16 cellular contexts compared by ENCODE assay signal in genomic region chr9:98130576-98131228, GRCh38. TPM values are rescaled to one million over a fixed set of nuclear protein-coding genes. Genes with fewer than 3 reads are reported as not detected.
DNase-seq lines count a peak whose midpoint lies in the region; ATAC-seq lines count a peak whose summit lies in the region.
"Had no signal": no experiment of that assay in that cellular context is flagged by ENCODE, and none has a peak within 500 bp of the region (broad histone marks: within the 10 kb centered on the region; RNA-seq: fewer than 3 reads in every experiment).

No MANE protein-coding gene starts in this region.

- no peak overlapping the region for H4K8ac ChIP-seq in neuronal stem cell (ENCODE audit: low read depth, low read length)

- no peaks in the 10 kb centered on the region for H3K79me1 ChIP-seq in neuronal stem cell (ENCODE audit: low read depth, low read length)

- H3K4me2 ChIP-seq in neuronal stem cell (ENCODE audit: insufficient read depth, low read length, poor library complexity, severe bottlenecking), result no peak overlapping the region

- peak overlapping the region in 1 of 2 donors; percentile 22 for H3K4me3 ChIP-seq in neuronal stem cell (ENCODE audit: low read length in 2 of 2)

- H3K4me3 Mint-ChIP-seq in activated naive CD8-positive, alpha-beta T cell treated with anti-CD3 and anti-CD28 coated beads, Interleukin-2, amount 10 ng/mL, durations not matched to agents 7 days and 5 days, result no peak overlapping the region
- H3K4me3 Mint-ChIP-seq in activated naive CD8-positive, alpha-beta T cell treated with anti-CD3 and anti-CD28 coated beads, Interleukin-2, amount 50 U/mL, for 24 hours, result no peak overlapping the region
- H3K4me3 Mint-ChIP-seq in dendritic cell treated with granulocyte-macrophage colony-stimulating factor and Interleukin-4, amounts not matched to agents 40 ng/mL and 50 ng/mL, for 4 days, result no peak overlapping the region
- H3K4me3 Mint-ChIP-seq: CD4-positive, alpha-beta T cell had no signal

- H3K9ac ChIP-seq in neuronal stem cell (ENCODE audit: low read depth, low read length, poor library complexity), result no peak overlapping the region

- H3K14ac ChIP-seq in neuronal stem cell (ENCODE audit: low read length), result no peak overlapping the region

- no peak overlapping the region for H2BK12ac ChIP-seq in neuronal stem cell (ENCODE audit: low read length)

- H3K27me3 ChIP-seq in neuronal stem cell (ENCODE audit: control insufficient read depth in 3 of 3, insufficient read depth in 3 of 3, low read depth in 1 of 3, low read length in 3 of 3), result peaks cover 0 to 15% (median 0%) of the 10 kb centered on the region in 3 experiments

- POLR2A ChIA-PET in activated naive CD8-positive, alpha-beta T cell treated with anti-CD3 and anti-CD28 coated beads, Interleukin-2, amount 10 ng/mL, durations not matched to agents 7 days and 5 days (lab: Charles Lee), result no interaction called here

- H3K4ac ChIP-seq in neuronal stem cell (ENCODE audit: low read length), result no peak overlapping the region

- no peak overlapping the region for H4K91ac ChIP-seq in neuronal stem cell (ENCODE audit: low read depth, low read length, poor library complexity)

- H3K9me3 ChIP-seq in neuronal stem cell (replicated peaks in 1 of 2; ENCODE audit: control insufficient read depth in 2 of 2, insufficient read depth in 1 of 2, low read depth in 1 of 2, low read length in 2 of 2), result no peaks in the 10 kb centered on the region

- H3K4me1 ChIP-seq in neuronal stem cell (ENCODE audit: control insufficient read depth in 2 of 2, insufficient read depth in 1 of 2, low read depth in 1 of 2, low read length in 2 of 2), result peaks cover 0 to 10% of the 10 kb centered on the region in 2 donors

- H3K27ac Mint-ChIP-seq in activated naive CD8-positive, alpha-beta T cell treated with anti-CD3 and anti-CD28 coated beads, Interleukin-2, amount 10 ng/mL, durations not matched to agents 7 days and 5 days, result peak overlapping the region; percentile 51
- no peak overlapping the region for H3K27ac Mint-ChIP-seq in activated naive CD8-positive, alpha-beta T cell treated with anti-CD3 and anti-CD28 coated beads, Interleukin-2, amount 50 U/mL, for 24 hours
- H3K27ac Mint-ChIP-seq in dendritic cell treated with granulocyte-macrophage colony-stimulating factor and Interleukin-4, amounts not matched to agents 40 ng/mL and 50 ng/mL, for 4 days, result peak overlapping the region; percentile 81
- H3K27ac Mint-ChIP-seq: CD4-positive, alpha-beta T cell had no signal

- H2AFZ ChIP-seq in neuronal stem cell (ENCODE audit: low read length), result no peak overlapping the region

- H3K27ac ChIP-seq in neuronal stem cell (replicated peaks; ENCODE audit: low read length), result no peak overlapping the region

- peaks cover 7% of the 10 kb centered on the region for H3K4me1 Mint-ChIP-seq in activated naive CD8-positive, alpha-beta T cell treated with anti-CD3 and anti-CD28 coated beads, Interleukin-2, amount 10 ng/mL, durations not matched to agents 7 days and 5 days
- H3K4me1 Mint-ChIP-seq in activated naive CD8-positive, alpha-beta T cell treated with anti-CD3 and anti-CD28 coated beads, Interleukin-2, amount 50 U/mL, for 24 hours, result peaks cover 3% of the 10 kb centered on the region
- peaks cover 56% of the 10 kb centered on the region for H3K4me1 Mint-ChIP-seq in dendritic cell treated with granulocyte-macrophage colony-stimulating factor and Interleukin-4, amounts not matched to agents 40 ng/mL and 50 ng/mL, for 4 days (ENCODE audit: low read depth)

- H3K23ac ChIP-seq in neuronal stem cell (ENCODE audit: low read depth, low read length, poor library complexity), result no peak overlapping the region

- ATAC-seq in activated naive CD8-positive, alpha-beta T cell treated with anti-CD3 and anti-CD28 coated beads, Interleukin-2, amount 10 ng/mL, durations not matched to agents 7 days and 5 days (ENCODE audit: low read depth), result no peak
- no peak for ATAC-seq in activated naive CD8-positive, alpha-beta T cell treated with anti-CD3 and anti-CD28 coated beads, Interleukin-2, amount 50 U/mL, for 24 hours
- no peak for ATAC-seq in GM21529 (IDR thresholded peaks at IDR 0.05; ENCODE audit: unreplicated experiment)

- no peak overlapping the region for H2BK120ac ChIP-seq in neuronal stem cell (ENCODE audit: low read depth, low read length)

- intact Hi-C loops in dendritic cell treated with granulocyte-macrophage colony-stimulating factor and Interleukin-4, amounts not matched to agents 40 ng/mL and 50 ng/mL, for 4 days (cut with micrococcal nuclease), result no loop called here

- H3K36me3 ChIP-seq in neuronal stem cell (replicated peaks in 1 of 2; ENCODE audit: control insufficient read depth in 2 of 2, insufficient read depth in 2 of 2, low read length in 2 of 2), result no peaks in the 10 kb centered on the region

- peaks cover 4% of the 10 kb centered on the region for H3K36me3 Mint-ChIP-seq in activated naive CD8-positive, alpha-beta T cell treated with anti-CD3 and anti-CD28 coated beads, Interleukin-2, amount 10 ng/mL, durations not matched to agents 7 days and 5 days
- H3K36me3 Mint-ChIP-seq in activated naive CD8-positive, alpha-beta T cell treated with anti-CD3 and anti-CD28 coated beads, Interleukin-2, amount 50 U/mL, for 24 hours (ENCODE audit: low read depth), result no peaks in the 10 kb centered on the region
- peaks cover 66% of the 10 kb centered on the region for H3K36me3 Mint-ChIP-seq in dendritic cell treated with granulocyte-macrophage colony-stimulating factor and Interleukin-4, amounts not matched to agents 40 ng/mL and 50 ng/mL, for 4 days (ENCODE audit: low read depth)

- DNase-seq in activated naive CD8-positive, alpha-beta T cell treated with anti-CD3 and anti-CD28 coated beads, Interleukin-2, amount 10 ng/mL, durations not matched to agents 7 days and 5 days, result no peak
- DNase-seq in activated naive CD8-positive, alpha-beta T cell treated with anti-CD3 and anti-CD28 coated beads, Interleukin-2, amount 50 U/mL, for 24 hours, result no peak
- DNase-seq in neuronal stem cell (ENCODE audit: low spot score), result no peak
- DNase-seq in T-helper 2 cell, result no peak
- DNase-seq in RPMI8226, result no peak
- DNase-seq in NCI-H1436 (lab: John Stamatoyannopoulos, UW), result no peak
- DNase-seq: CD4-positive, alpha-beta T cell; DMS79 treated with DMSO at 0.1 percent for 48 hours; KG1; NCI-H1048; NCI-H2227 treated with DMSO at 0.1 percent for 48 hours; NCI-H526; NK-92 treated with Interleukin-12 subunit alpha and Interleukin-12 subunit beta, amount 100 ng/mL, for 24 hours; OCI-M1 had no signal

- H2AK5ac ChIP-seq in neuronal stem cell (ENCODE audit: low read depth, low read length), result peak overlapping the region; percentile 78

- H2BK5ac ChIP-seq in neuronal stem cell (ENCODE audit: low read length), result no peak overlapping the region

- WGBS in neuronal stem cell (ENCODE audit: extremely low coverage in 2 of 2, insufficient read length in 2 of 2, insufficient replicate concordance in 1 of 2), 2 donors, result no CpG with 5 or more reads among the region's 13 CpGs

- H3K18ac ChIP-seq in neuronal stem cell (ENCODE audit: low read length), result peak overlapping the region; percentile 27

- no peaks in the 10 kb centered on the region for H3K9me3 Mint-ChIP-seq in activated naive CD8-positive, alpha-beta T cell treated with anti-CD3 and anti-CD28 coated beads, Interleukin-2, amount 10 ng/mL, durations not matched to agents 7 days and 5 days
- no peaks in the 10 kb centered on the region for H3K9me3 Mint-ChIP-seq in activated naive CD8-positive, alpha-beta T cell treated with anti-CD3 and anti-CD28 coated beads, Interleukin-2, amount 50 U/mL, for 24 hours
- H3K9me3 Mint-ChIP-seq in dendritic cell treated with granulocyte-macrophage colony-stimulating factor and Interleukin-4, amounts not matched to agents 40 ng/mL and 50 ng/mL, for 4 days, result no peaks in the 10 kb centered on the region
- H3K9me3 Mint-ChIP-seq: CD4-positive, alpha-beta T cell had no signal

- H3K27me3 Mint-ChIP-seq in activated naive CD8-positive, alpha-beta T cell treated with anti-CD3 and anti-CD28 coated beads, Interleukin-2, amount 10 ng/mL, durations not matched to agents 7 days and 5 days, result no peaks in the 10 kb centered on the region
- H3K27me3 Mint-ChIP-seq in activated naive CD8-positive, alpha-beta T cell treated with anti-CD3 and anti-CD28 coated beads, Interleukin-2, amount 50 U/mL, for 24 hours, result no peaks in the 10 kb centered on the region
- H3K27me3 Mint-ChIP-seq in dendritic cell treated with granulocyte-macrophage colony-stimulating factor and Interleukin-4, amounts not matched to agents 40 ng/mL and 50 ng/mL, for 4 days, result no peaks in the 10 kb centered on the region
- H3K27me3 Mint-ChIP-seq: CD4-positive, alpha-beta T cell had no signal

- H2BK15ac ChIP-seq in neuronal stem cell (ENCODE audit: low read length), result no peak overlapping the region

RNA-seq across cellular contexts. Expression of gene TRIM14, which starts 11.7 kb away (rescaled TPM):
- total RNA-seq in activated naive CD8-positive, alpha-beta T cell treated with anti-CD3 and anti-CD28 coated beads, Interleukin-2, amount 10 ng/mL, durations not matched to agents 7 days and 5 days, result 100 to 1,000 TPM in 1 of 2 experiments, 10 to 100 TPM in 1; 99.0 to 108 TPM
- 1.7 TPM for polyA plus RNA-seq in neuronal stem cell (2013, experiment 1 of 2)
- 1.9 TPM for polyA plus RNA-seq in neuronal stem cell (2013, experiment 2 of 2)
